1 cellular context compared by ENCODE assay signal in genomic region chr2:37768491-37768925, GRCh38.
TF ChIP-seq lines count a peak whose summit lies in the region.

No MANE protein-coding gene starts in this region.

TF ChIP-seq in HCT116, 20 proteins besides CTCF, POLR2A, EP300 and RAD21 (continued from another document):
- no peak for TF ChIP-seq ZBTB33 (IDR thresholded peaks at IDR 0.05; ENCODE audit: extremely low read depth, insufficient replicate concordance, low read length)
- TF ChIP-seq ZFX (IDR thresholded peaks at IDR 0.05) = no peak
